2 cellular contexts compared by ENCODE assay signal in genomic region chr10:119190353-119190752, GRCh38.
A peak's percentile ranks its signal among the peaks of the same experiment; 100 is the strongest.
TF ChIP-seq lines count a peak whose summit lies in the region.

No MANE protein-coding gene starts in this region.

TF ChIP-seq in GM12878, 131 proteins besides CTCF, POLR2A, EP300 and RAD21:
- TF ChIP-seq ZBED1 (IDR thresholded peaks at IDR 0.05; ENCODE audit: borderline replicate concordance) (no peak), WRNIP1 (IDR thresholded peaks at IDR 0.05; ENCODE audit: borderline replicate concordance, low read depth, low read length) (no peak), CBX5 (IDR thresholded peaks at IDR 0.05; ENCODE audit: low read depth) (no peak), BHLHE40 (IDR thresholded peaks at IDR 0.05; ENCODE audit: borderline replicate concordance in 1 of 2, low read depth in 2 of 2, low read length in 1 of 2) (no peak), ZNF592 (IDR thresholded peaks at IDR 0.05) (no peak), KAT2A (conservative IDR thresholded peaks at IDR 0.05; ENCODE audit: control insufficient read depth, low read depth, low read length) (no peak), CREM (IDR thresholded peaks at IDR 0.05; ENCODE audit: low read depth) (no peak), NFYA (IDR thresholded peaks at IDR 0.05; ENCODE audit: borderline replicate concordance, low read depth, low read length) (no peak), TARDBP (IDR thresholded peaks at IDR 0.05; ENCODE audit: borderline replicate concordance) (no peak), MEF2A (IDR thresholded peaks at IDR 0.05; ENCODE audit: insufficient read depth, low read depth, low read length) (no peak), HCFC1 (IDR thresholded peaks at IDR 0.05; ENCODE audit: low read length) (no peak), EGR1 (IDR thresholded peaks at IDR 0.05; ENCODE audit: borderline replicate concordance in 1 of 2, low read depth in 2 of 2, low read length in 2 of 2) (no peak), NR2F1 (conservative IDR thresholded peaks at IDR 0.05) (no peak)
- TF ChIP-seq, protein P1, sequence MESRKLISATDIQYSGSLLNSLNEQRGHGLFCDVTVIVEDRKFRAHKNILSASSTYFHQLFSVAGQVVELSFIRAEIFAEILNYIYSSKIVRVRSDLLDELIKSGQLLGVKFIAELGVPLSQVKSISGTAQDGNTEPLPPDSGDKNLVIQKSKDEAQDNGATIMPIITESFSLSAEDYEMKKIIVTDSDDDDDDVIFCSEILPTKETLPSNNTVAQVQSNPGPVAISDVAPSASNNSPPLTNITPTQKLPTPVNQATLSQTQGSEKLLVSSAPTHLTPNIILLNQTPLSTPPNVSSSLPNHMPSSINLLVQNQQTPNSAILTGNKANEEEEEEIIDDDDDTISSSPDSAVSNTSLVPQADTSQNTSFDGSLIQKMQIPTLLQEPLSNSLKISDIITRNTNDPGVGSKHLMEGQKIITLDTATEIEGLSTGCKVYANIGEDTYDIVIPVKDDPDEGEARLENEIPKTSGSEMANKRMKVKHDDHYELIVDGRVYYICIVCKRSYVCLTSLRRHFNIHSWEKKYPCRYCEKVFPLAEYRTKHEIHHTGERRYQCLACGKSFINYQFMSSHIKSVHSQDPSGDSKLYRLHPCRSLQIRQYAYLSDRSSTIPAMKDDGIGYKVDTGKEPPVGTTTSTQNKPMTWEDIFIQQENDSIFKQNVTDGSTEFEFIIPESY (IDR thresholded peaks at IDR 0.05), result no peak
- TF ChIP-seq, protein P2, sequence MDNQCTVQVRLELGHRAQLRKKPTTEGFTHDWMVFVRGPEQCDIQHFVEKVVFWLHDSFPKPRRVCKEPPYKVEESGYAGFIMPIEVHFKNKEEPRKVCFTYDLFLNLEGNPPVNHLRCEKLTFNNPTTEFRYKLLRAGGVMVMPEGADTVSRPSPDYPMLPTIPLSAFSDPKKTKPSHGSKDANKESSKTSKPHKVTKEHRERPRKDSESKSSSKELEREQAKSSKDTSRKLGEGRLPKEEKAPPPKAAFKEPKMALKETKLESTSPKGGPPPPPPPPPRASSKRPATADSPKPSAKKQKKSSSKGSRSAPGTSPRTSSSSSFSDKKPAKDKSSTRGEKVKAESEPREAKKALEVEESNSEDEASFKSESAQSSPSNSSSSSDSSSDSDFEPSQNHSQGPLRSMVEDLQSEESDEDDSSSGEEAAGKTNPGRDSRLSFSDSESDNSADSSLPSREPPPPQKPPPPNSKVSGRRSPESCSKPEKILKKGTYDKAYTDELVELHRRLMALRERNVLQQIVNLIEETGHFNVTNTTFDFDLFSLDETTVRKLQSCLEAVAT (IDR thresholded peaks at IDR 0.05), result no peak
- TF ChIP-seq, protein P3, sequence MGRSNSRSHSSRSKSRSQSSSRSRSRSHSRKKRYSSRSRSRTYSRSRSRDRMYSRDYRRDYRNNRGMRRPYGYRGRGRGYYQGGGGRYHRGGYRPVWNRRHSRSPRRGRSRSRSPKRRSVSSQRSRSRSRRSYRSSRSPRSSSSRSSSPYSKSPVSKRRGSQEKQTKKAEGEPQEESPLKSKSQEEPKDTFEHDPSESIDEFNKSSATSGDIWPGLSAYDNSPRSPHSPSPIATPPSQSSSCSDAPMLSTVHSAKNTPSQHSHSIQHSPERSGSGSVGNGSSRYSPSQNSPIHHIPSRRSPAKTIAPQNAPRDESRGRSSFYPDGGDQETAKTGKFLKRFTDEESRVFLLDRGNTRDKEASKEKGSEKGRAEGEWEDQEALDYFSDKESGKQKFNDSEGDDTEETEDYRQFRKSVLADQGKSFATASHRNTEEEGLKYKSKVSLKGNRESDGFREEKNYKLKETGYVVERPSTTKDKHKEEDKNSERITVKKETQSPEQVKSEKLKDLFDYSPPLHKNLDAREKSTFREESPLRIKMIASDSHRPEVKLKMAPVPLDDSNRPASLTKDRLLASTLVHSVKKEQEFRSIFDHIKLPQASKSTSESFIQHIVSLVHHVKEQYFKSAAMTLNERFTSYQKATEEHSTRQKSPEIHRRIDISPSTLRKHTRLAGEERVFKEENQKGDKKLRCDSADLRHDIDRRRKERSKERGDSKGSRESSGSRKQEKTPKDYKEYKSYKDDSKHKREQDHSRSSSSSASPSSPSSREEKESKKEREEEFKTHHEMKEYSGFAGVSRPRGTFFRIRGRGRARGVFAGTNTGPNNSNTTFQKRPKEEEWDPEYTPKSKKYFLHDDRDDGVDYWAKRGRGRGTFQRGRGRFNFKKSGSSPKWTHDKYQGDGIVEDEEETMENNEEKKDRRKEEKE (IDR thresholded peaks at IDR 0.05), result no peak

TF ChIP-seq in HepG2, 621 proteins besides CTCF, POLR2A, EP300 and RAD21:
- TF ChIP-seq ZC3H13 (CRISPR knock-in tag; IDR thresholded peaks at IDR 0.05) (no peak), FOXA1 (IDR thresholded peaks at IDR 0.05) (no peak), FOXA1 (CRISPR knock-in tag; IDR thresholded peaks at IDR 0.05) (peak; percentile 37; the same call in 1 of the 2 replicates), ZNF747 (CRISPR knock-in tag; IDR thresholded peaks at IDR 0.05; ENCODE audit: borderline replicate concordance) (no peak), FOSL2 (CRISPR knock-in tag; IDR thresholded peaks at IDR 0.05) (peak; percentile 48)
